ENCODE assay signal across 20 cellular contexts in the genomic region with DNA sequence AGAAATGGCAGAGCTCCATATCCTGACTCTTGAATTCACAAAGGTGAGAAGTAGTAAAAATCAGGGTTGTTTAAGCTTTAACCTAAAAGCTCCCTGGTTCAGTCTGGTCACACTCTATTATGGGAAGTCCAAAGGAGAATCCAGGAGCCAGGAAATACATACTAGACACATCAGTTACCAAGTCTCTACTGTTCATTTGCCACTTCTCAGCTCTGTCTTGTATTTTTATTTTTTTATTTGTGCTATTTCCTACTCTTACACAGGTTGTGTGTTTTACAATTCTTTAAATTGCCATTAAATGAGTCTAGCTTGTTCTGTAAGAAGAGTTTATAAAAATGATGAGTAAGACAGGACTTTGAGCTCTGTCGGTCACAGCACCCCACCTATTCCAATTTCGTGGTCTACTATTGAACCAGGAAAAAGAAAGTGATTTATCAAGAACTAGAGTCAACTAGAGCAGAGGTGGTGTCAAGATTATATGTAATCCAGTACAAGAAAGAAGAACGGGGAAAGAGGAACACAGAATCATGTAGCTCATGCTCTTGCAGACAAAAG. TPM values are rescaled to one million over a fixed set of nuclear protein-coding genes. Genes with fewer than 3 reads are reported as not detected.
"Had no signal": no experiment of that assay in that cellular context is flagged by ENCODE, and none has a peak within 500 bp of the region (broad histone marks: within the 10 kb centered on the region; RNA-seq: fewer than 3 reads in every experiment).

No MANE protein-coding gene starts in this region.

- H3K27ac ChIP-seq: heart left ventricle, neutrophil had no signal

- H3K27me3 ChIP-seq: heart left ventricle, neutrophil had no signal

- H3K27ac Mint-ChIP-seq: activated CD4-positive, alpha-beta T cell treated with anti-CD3 and anti-CD28 coated beads, Interleukin-2, amount 10 ng/mL, durations not matched to agents 7 days and 5 days; activated naive CD4-positive, alpha-beta T cell treated with anti-CD3 and anti-CD28 coated beads, Interleukin-2, amount 50 U/mL, for 72 hours; activated T-cell treated with anti-CD3 and anti-CD28 coated beads, Interleukin-2, amount 50 U/mL, for 72 hours; dendritic cell treated with granulocyte-macrophage colony-stimulating factor and Interleukin-4, amounts not matched to agents 40 ng/mL and 50 ng/mL, for 4 days; endodermal cell; naive thymus-derived CD8-positive, alpha-beta T cell had no signal

- H3K4me3 Mint-ChIP-seq: activated CD4-positive, alpha-beta T cell treated with anti-CD3 and anti-CD28 coated beads, Interleukin-2, amount 10 ng/mL, durations not matched to agents 7 days and 5 days; activated T-cell treated with anti-CD3 and anti-CD28 coated beads, Interleukin-2, amount 50 U/mL, for 72 hours; dendritic cell treated with granulocyte-macrophage colony-stimulating factor and Interleukin-4, amounts not matched to agents 40 ng/mL and 50 ng/mL, for 4 days; endodermal cell; naive thymus-derived CD8-positive, alpha-beta T cell had no signal

- H3K36me3 Mint-ChIP-seq: activated naive CD4-positive, alpha-beta T cell treated with anti-CD3 and anti-CD28 coated beads, Interleukin-2, amount 50 U/mL, for 72 hours; naive thymus-derived CD8-positive, alpha-beta T cell had no signal

- DNase-seq: activated CD4-positive, alpha-beta T cell treated with anti-CD3 and anti-CD28 coated beads, Interleukin-2, amount 10 ng/mL, durations not matched to agents 7 days and 5 days; activated CD8-positive, alpha-beta memory T cell treated with anti-CD3 and anti-CD28 coated beads, Interleukin-2, amount 50 U/mL, for 48 hours; activated gamma-delta T cell; activated T-cell treated with anti-CD3 and anti-CD28 coated beads, Interleukin-2, amount 50 U/mL, for 72 hours; central memory CD4-positive, alpha-beta T cell; endodermal cell; heart left ventricle; naive thymus-derived CD8-positive, alpha-beta T cell; posterior cingulate gyrus; stimulated activated CD4-positive, alpha-beta T cell treated with anti-CD3 and anti-CD28 coated beads, Interleukin-4, amount 100 ng/mL, for 1 hour; stimulated activated naive CD4-positive, alpha-beta T cell treated with Interleukin-2 at 50 U/mL for 16 hours; trophoblast cell had no signal

- H3K36me3 ChIP-seq: heart left ventricle, neutrophil had no signal

- H3K9me3 ChIP-seq: heart left ventricle, neutrophil had no signal

- H3K9me3 Mint-ChIP-seq: activated CD4-positive, alpha-beta T cell treated with anti-CD3 and anti-CD28 coated beads, Interleukin-2, amount 10 ng/mL, durations not matched to agents 7 days and 5 days; activated T-cell treated with anti-CD3 and anti-CD28 coated beads, Interleukin-2, amount 50 U/mL, for 72 hours; dendritic cell treated with granulocyte-macrophage colony-stimulating factor and Interleukin-4, amounts not matched to agents 40 ng/mL and 50 ng/mL, for 4 days; endodermal cell; naive thymus-derived CD8-positive, alpha-beta T cell had no signal

- ATAC-seq: activated naive CD4-positive, alpha-beta T cell treated with anti-CD3 and anti-CD28 coated beads, Interleukin-2, amount 50 U/mL, for 72 hours; activated T-cell treated with anti-CD3 and anti-CD28 coated beads, Interleukin-2, amount 50 U/mL, for 72 hours; heart left ventricle; naive thymus-derived CD8-positive, alpha-beta T cell had no signal

- H3K4me3 ChIP-seq: heart left ventricle, lung had no signal

RNA-seq across cellular contexts. Expression of a gene that starts 9.7 kb away (rescaled TPM):
- total RNA-seq: activated CD4-positive, alpha-beta T cell treated with anti-CD3 and anti-CD28 coated beads, Interleukin-2, amount 10 ng/mL, durations not matched to agents 7 days and 5 days; activated naive CD4-positive, alpha-beta T cell treated with anti-CD3 and anti-CD28 coated beads, Interleukin-2, amount 50 U/mL, for 72 hours; activated T-cell treated with anti-CD3 and anti-CD28 coated beads, Interleukin-2, amount 50 U/mL, for 72 hours; endodermal cell; epithelial cell of proximal tubule; frontal cortex; heart left ventricle; lung; mononuclear cell; naive thymus-derived CD8-positive, alpha-beta T cell; T-helper 2 cell treated with Interferon-gamma antibody and Interleukin-4, amounts not matched to agents 100 ng/mL and 5 ng/mL, for 36 hours had no signal
- polyA plus RNA-seq: heart left ventricle; lung; naive thymus-derived CD8-positive, alpha-beta T cell had no signal

RNA-seq across cellular contexts. Expression of a gene that starts 12.9 kb away (rescaled TPM):
- total RNA-seq: activated CD4-positive, alpha-beta T cell treated with anti-CD3 and anti-CD28 coated beads, Interleukin-2, amount 10 ng/mL, durations not matched to agents 7 days and 5 days; activated naive CD4-positive, alpha-beta T cell treated with anti-CD3 and anti-CD28 coated beads, Interleukin-2, amount 50 U/mL, for 72 hours; activated T-cell treated with anti-CD3 and anti-CD28 coated beads, Interleukin-2, amount 50 U/mL, for 72 hours; endodermal cell; epithelial cell of proximal tubule; frontal cortex; heart left ventricle; lung; mononuclear cell; naive thymus-derived CD8-positive, alpha-beta T cell; T-helper 2 cell treated with Interferon-gamma antibody and Interleukin-4, amounts not matched to agents 100 ng/mL and 5 ng/mL, for 36 hours had no signal
- polyA plus RNA-seq: heart left ventricle; lung; naive thymus-derived CD8-positive, alpha-beta T cell had no signal

RNA-seq across cellular contexts. Expression of a gene that starts 46.7 kb away (rescaled TPM):
- total RNA-seq: activated CD4-positive, alpha-beta T cell treated with anti-CD3 and anti-CD28 coated beads, Interleukin-2, amount 10 ng/mL, durations not matched to agents 7 days and 5 days; endodermal cell; epithelial cell of proximal tubule had no signal
